In the genomic region with DNA sequence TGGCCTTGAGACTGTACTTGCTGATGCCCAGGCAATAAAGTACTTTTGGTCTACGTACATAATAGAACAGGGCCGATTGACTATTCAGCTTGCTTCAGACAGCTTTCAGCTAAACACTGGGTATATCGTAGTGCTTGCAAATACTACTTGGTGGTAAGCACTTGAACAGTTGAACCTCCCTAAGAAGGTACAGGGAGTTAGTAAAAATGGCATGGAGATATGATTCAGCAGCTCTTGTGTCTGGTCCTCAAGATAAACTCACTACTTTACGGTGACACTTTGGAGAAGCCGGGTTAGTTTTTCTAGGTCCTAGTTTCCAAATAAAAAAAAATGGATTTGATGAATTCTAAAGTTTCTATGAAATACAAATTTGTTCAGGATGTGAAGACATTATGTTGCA, we compare ENCODE assay signal across 1 cellular context.
A peak's percentile ranks its signal among the peaks of the same experiment; 100 is the strongest.
TF ChIP-seq lines count a peak whose summit lies in the region.

No MANE protein-coding gene starts in this region.

TF ChIP-seq in K562, 482 proteins besides CTCF, POLR2A, EP300 and RAD21:
- TF ChIP-seq, protein P1, sequence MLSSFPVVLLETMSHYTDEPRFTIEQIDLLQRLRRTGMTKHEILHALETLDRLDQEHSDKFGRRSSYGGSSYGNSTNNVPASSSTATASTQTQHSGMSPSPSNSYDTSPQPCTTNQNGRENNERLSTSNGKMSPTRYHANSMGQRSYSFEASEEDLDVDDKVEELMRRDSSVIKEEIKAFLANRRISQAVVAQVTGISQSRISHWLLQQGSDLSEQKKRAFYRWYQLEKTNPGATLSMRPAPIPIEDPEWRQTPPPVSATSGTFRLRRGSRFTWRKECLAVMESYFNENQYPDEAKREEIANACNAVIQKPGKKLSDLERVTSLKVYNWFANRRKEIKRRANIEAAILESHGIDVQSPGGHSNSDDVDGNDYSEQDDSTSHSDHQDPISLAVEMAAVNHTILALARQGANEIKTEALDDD (IDR thresholded peaks at IDR 0.05), result peak; percentile 75
- TF ChIP-seq DPF2 (IDR thresholded peaks at IDR 0.05), result peak; percentile 69
- no peak for TF ChIP-seq U2AF1 (optimal IDR thresholded peaks at IDR 0.05; ENCODE audit: low read depth, low read length)
- TF ChIP-seq ARID1B (IDR thresholded peaks at IDR 0.05), result peak; percentile 76
- TF ChIP-seq, protein P2, sequence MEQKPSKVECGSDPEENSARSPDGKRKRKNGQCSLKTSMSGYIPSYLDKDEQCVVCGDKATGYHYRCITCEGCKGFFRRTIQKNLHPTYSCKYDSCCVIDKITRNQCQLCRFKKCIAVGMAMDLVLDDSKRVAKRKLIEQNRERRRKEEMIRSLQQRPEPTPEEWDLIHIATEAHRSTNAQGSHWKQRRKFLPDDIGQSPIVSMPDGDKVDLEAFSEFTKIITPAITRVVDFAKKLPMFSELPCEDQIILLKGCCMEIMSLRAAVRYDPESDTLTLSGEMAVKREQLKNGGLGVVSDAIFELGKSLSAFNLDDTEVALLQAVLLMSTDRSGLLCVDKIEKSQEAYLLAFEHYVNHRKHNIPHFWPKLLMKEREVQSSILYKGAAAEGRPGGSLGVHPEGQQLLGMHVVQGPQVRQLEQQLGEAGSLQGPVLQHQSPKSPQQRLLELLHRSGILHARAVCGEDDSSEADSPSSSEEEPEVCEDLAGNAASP (IDR thresholded peaks at IDR 0.05), result no peak
- peak; percentile 62 for TF ChIP-seq CBFA2T3 (IDR thresholded peaks at IDR 0.05)
- peak; percentile 12; the same call in 1 of the 2 replicates for TF ChIP-seq CBFA2T2 (conservative IDR thresholded peaks at IDR 0.05)
- TF ChIP-seq HMG20B (CRISPR knock-in tag; IDR thresholded peaks at IDR 0.05), result no peak
- peak; percentile 75 for TF ChIP-seq NFE2 (IDR thresholded peaks at IDR 0.05; ENCODE audit: low read depth)
- peak; percentile 48; the same call in 1 of the 2 replicates for TF ChIP-seq TAL1 (IDR thresholded peaks at IDR 0.05)
- TF ChIP-seq SMARCA4 (IDR thresholded peaks at IDR 0.05), result peak; percentile 71
- TF ChIP-seq MAFK (IDR thresholded peaks at IDR 0.05; ENCODE audit: low read length), result peak; percentile 36; the same call in 1 of the 2 replicates
- TF ChIP-seq TCF3 (CRISPR knock-in tag; IDR thresholded peaks at IDR 0.05), result peak; percentile 67
- no peak for TF ChIP-seq ZNF589 (CRISPR knock-in tag; IDR thresholded peaks at IDR 0.05; ENCODE audit: low read depth)
- peak; percentile 6; the same call in 1 of the 2 replicates for TF ChIP-seq JUND (IDR thresholded peaks at IDR 0.05; ENCODE audit: borderline replicate concordance, low read depth, low read length)
- no peak; the same call in 2 of the 3 replicates for TF ChIP-seq JUND (tag; IDR thresholded peaks at IDR 0.05; ENCODE audit: borderline replicate concordance, low read depth, low read length)
- peak; percentile 34; the same call in 1 of the 2 replicates for TF ChIP-seq MAFG (tag; conservative IDR thresholded peaks at IDR 0.05)
- TF ChIP-seq C11orf30 (IDR thresholded peaks at IDR 0.05; ENCODE audit: low read depth), result peak; percentile 66
- TF ChIP-seq MAFF (IDR thresholded peaks at IDR 0.05; ENCODE audit: low read length), result peak; percentile 34; the same call in 1 of the 2 replicates
